8 cellular contexts compared by ENCODE assay signal in genomic region chr17:19238167-19238505, GRCh38. TPM values are rescaled to one million over a fixed set of nuclear protein-coding genes. Genes with fewer than 3 reads are reported as not detected.
DNase-seq lines count a peak whose midpoint lies in the region; ATAC-seq and TF ChIP-seq lines count a peak whose summit lies in the region.

No MANE protein-coding gene starts in this region.

- TF ChIP-seq CTCF in Caco-2 (IDR thresholded peaks at IDR 0.05; ENCODE audit: insufficient read depth in 1 of 2, low read depth in 1 of 2, low read length in 1 of 2, severe bottlenecking in 1 of 2, unreplicated experiment in 1 of 2) (no peak), right atrium auricular region (IDR thresholded peaks at IDR 0.05) (no peak)

- peak overlapping the region; percentile 96 for H3K27ac ChIP-seq in right atrium auricular region
- peak overlapping the region; percentile 85 for H3K27ac ChIP-seq in rectal smooth muscle tissue (ENCODE audit: low read depth, low read length)

- ATAC-seq in GM21447 (IDR thresholded peaks at IDR 0.05; ENCODE audit: unreplicated experiment), result no peak

- CTCF ChIA-PET in Caco-2 (lab: Charles Lee), result interaction anchor here (1.5 kb wide), 1 partner anchor 100 kb away, joined by 5 read pairs; no protein-coding TSS in a partner anchor

- DNase-seq in Caco-2, result peak; percentile 28 to 42
- peak; percentile 34 for DNase-seq in HuH-7 (ENCODE audit: low spot score)
- peak; percentile 3 for DNase-seq in activated naive CD8-positive, alpha-beta T cell treated with anti-CD3 and anti-CD28 coated beads for 36 hours
- no peak for DNase-seq in right atrium auricular region (ENCODE audit: low spot score)
- DNase-seq in H4 (ENCODE audit: low spot score), result no peak
- DNase-seq in NCI-H524 treated with DMSO at 0.1 percent for 48 hours (lab: John Stamatoyannopoulos, UW), result no peak

- no peaks in the 10 kb centered on the region for H3K9me3 Mint-ChIP-seq in Caco-2 (ENCODE audit: unreplicated experiment)
- no peaks in the 10 kb centered on the region for H3K9me3 Mint-ChIP-seq in activated naive CD8-positive, alpha-beta T cell treated with anti-CD3 and anti-CD28 coated beads for 36 hours

- intact Hi-C loops in Caco-2 (cut with micrococcal nuclease; ENCODE audit: unreplicated experiment), result no loop called here

- no peaks in the 10 kb centered on the region for H3K27me3 ChIP-seq in Caco-2 (replicated peaks; ENCODE audit: control insufficient read depth, insufficient read depth, low read length)
- H3K27me3 ChIP-seq in right atrium auricular region, result no peaks in the 10 kb centered on the region
- no peaks in the 10 kb centered on the region for H3K27me3 ChIP-seq in rectal smooth muscle tissue (ENCODE audit: control insufficient read depth, insufficient read depth, low read length)

- peak overlapping the region; percentile 91 for H3K4me3 ChIP-seq in Caco-2 (ENCODE audit: low read depth, low read length)
- peak overlapping the region; percentile 92 to 99 for H3K4me3 ChIP-seq in right atrium auricular region
- H3K4me3 ChIP-seq in rectal smooth muscle tissue (ENCODE audit: low read length), result peak overlapping the region; percentile 98

- H3K9me3 ChIP-seq in Caco-2, result no peaks in the 10 kb centered on the region
- no peaks in the 10 kb centered on the region for H3K9me3 ChIP-seq in right atrium auricular region

- peak overlapping the region; percentile 92 for H3K4me3 Mint-ChIP-seq in Caco-2 (ENCODE audit: unreplicated experiment)
- H3K4me3 Mint-ChIP-seq in activated naive CD8-positive, alpha-beta T cell treated with anti-CD3 and anti-CD28 coated beads for 36 hours, result peak overlapping the region; percentile 84

- peak overlapping the region; percentile 91 for H3K27ac Mint-ChIP-seq in Caco-2 (ENCODE audit: unreplicated experiment)
- H3K27ac Mint-ChIP-seq in activated naive CD8-positive, alpha-beta T cell treated with anti-CD3 and anti-CD28 coated beads for 36 hours, result no peak overlapping the region

- H3K9ac ChIP-seq in rectal smooth muscle tissue (ENCODE audit: low read length), result peak overlapping the region; percentile 86

- peaks cover 10% of the 10 kb centered on the region for H3K36me3 Mint-ChIP-seq in Caco-2 (ENCODE audit: insufficient read depth, unreplicated experiment)
- H3K36me3 Mint-ChIP-seq in activated naive CD8-positive, alpha-beta T cell treated with anti-CD3 and anti-CD28 coated beads for 36 hours, result no peaks in the 10 kb centered on the region

- POLR2A ChIA-PET in Caco-2 (lab: Charles Lee), result no interaction called here

- H3K4me1 Mint-ChIP-seq in Caco-2 (ENCODE audit: low read depth, unreplicated experiment), result peaks cover 13% of the 10 kb centered on the region
- H3K4me1 Mint-ChIP-seq in activated naive CD8-positive, alpha-beta T cell treated with anti-CD3 and anti-CD28 coated beads for 36 hours, result peaks cover 4% of the 10 kb centered on the region

- no peaks in the 10 kb centered on the region for H3K27me3 Mint-ChIP-seq in Caco-2 (ENCODE audit: insufficient read depth, unreplicated experiment)
- H3K27me3 Mint-ChIP-seq in activated naive CD8-positive, alpha-beta T cell treated with anti-CD3 and anti-CD28 coated beads for 36 hours, result peaks cover 15% of the 10 kb centered on the region

- no peaks in the 10 kb centered on the region for H3K36me3 ChIP-seq in Caco-2 (ENCODE audit: control insufficient read depth, insufficient read depth, low read length)
- H3K36me3 ChIP-seq in right atrium auricular region, result no peaks in the 10 kb centered on the region
- no peaks in the 10 kb centered on the region for H3K36me3 ChIP-seq in rectal smooth muscle tissue (ENCODE audit: control insufficient read depth, insufficient read depth, low read length)

- H3K4me1 ChIP-seq in Caco-2 (peaks cover 12% of the 10 kb centered on the region), right atrium auricular region (peaks cover 0 to 36% of the 10 kb centered on the region in 2 donors), rectal smooth muscle tissue (ENCODE audit: control insufficient read depth, insufficient read depth, low read length) (peaks cover 6% of the 10 kb centered on the region)

- no TSS peak for BruUV-seq in Caco-2 (replicated peaks; lab: Mats Ljungman, UMichigan)

RNA-seq across cellular contexts. Expression of gene EPN2, which starts 1.0 kb away (rescaled TPM):
- 32.8 and 35.6 TPM in 2 replicates for total RNA-seq in Caco-2 (2022)
- 1 to 10 TPM; 2.7 to 4.6 TPM for total RNA-seq in activated naive CD8-positive, alpha-beta T cell treated with anti-CD3 and anti-CD28 coated beads for 36 hours
- 10 to 100 TPM; 68.0 to 73.1 TPM for total RNA-seq in right atrium auricular region
- 10.0 and 27.5 TPM in 2 replicates for total RNA-seq in H4 (2014; rRNA removed; shearing (Covaris generic))

Comparison
In these comparisons a context has a peak if more than half of its experiments do, and no peak if none do; other contexts are left out.
1. DNase-seq: peak in Caco-2 (2 of 2), HuH-7 (single experiment) and activated naive CD8-positive, alpha-beta T cell treated with anti-CD3 and anti-CD28 coated beads for 36 hours (single experiment); none in right atrium auricular region (single experiment), H4 (single experiment) and NCI-H524 treated with DMSO at 0.1 percent for 48 hours (single experiment).
2. Peak in every context shown above with its lines, with median percentiles within 50 percentile points of each other: H3K4me3 ChIP-seq.